13 cellular contexts compared by ENCODE assay signal in genomic region chrY:24639053-24639452, GRCh38. TPM values are rescaled to one million over a fixed set of nuclear protein-coding genes. Genes with fewer than 3 reads are reported as not detected.
"Had no signal": no experiment of that assay in that cellular context is flagged by ENCODE, and none has a peak within 500 bp of the region (broad histone marks: within the 10 kb centered on the region; RNA-seq: fewer than 3 reads in every experiment).

No MANE protein-coding gene starts in this region.

RNA-seq across cellular contexts. Expression of gene BPY2B, which starts 21.2 kb away (rescaled TPM):
- total RNA-seq: stomach, subcutaneous adipose tissue, temporal lobe, thoracic aorta, thyroid gland, tibial nerve, transverse colon, upper lobe of left lung, upper lobe of right lung, ureter, urinary bladder, uterus, vagina had no signal
